Comparison of ENCODE assay signal across 13 cellular contexts in the genomic region with DNA sequence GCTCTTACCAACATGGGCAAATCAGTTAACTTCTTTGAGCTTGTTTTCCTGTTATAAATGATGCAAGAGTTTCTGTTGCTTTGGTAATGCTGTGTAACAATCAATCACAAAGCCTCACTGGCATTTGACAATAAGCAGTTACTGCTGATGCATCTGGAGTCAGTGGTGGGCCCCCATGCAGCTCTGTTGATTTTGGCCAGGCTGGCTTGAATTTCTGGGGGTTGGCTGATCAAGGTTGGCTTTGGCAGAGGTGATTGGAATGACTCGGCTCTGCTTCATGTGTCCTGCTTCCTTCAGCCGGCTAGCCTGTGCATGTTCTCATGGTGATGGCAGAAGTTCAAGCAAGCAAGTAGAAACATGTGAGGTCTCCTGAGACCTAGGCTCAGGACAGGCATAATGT.
DNase-seq lines count a peak whose midpoint lies in the region; ATAC-seq and TF ChIP-seq lines count a peak whose summit lies in the region.
"Had no signal": no experiment of that assay in that cellular context is flagged by ENCODE, and none has a peak within 500 bp of the region (broad histone marks: within the 10 kb centered on the region; RNA-seq: fewer than 3 reads in every experiment).

No MANE protein-coding gene starts in this region.

- WGBS in ovary, 3 donors, result 72 to 82% (median 73%) methylated on average over 2 of the region's 2 CpGs

- no peak overlapping the region for H3K27ac ChIP-seq in ovary
- H3K27ac ChIP-seq: SJCRH30, upper lobe of left lung had no signal

- no peak for TF ChIP-seq POLR2A in ovary (IDR thresholded peaks at IDR 0.05)

- no peaks in the 10 kb centered on the region for H3K4me1 ChIP-seq in ovary (ENCODE audit: insufficient read depth)
- H3K4me1 ChIP-seq: SJCRH30, upper lobe of left lung had no signal

- H3K9me3 ChIP-seq in ovary, result no peaks in the 10 kb centered on the region
- H3K9me3 ChIP-seq: SJCRH30, upper lobe of left lung had no signal

- H3K36me3 ChIP-seq in ovary, result no peaks in the 10 kb centered on the region
- H3K36me3 ChIP-seq: SJCRH30, upper lobe of left lung had no signal

- no peak for ATAC-seq in HG02938 (IDR thresholded peaks at IDR 0.05; ENCODE audit: unreplicated experiment)
- ATAC-seq: activated T-cell treated with anti-CD3 and anti-CD28 coated beads, Interleukin-2, amount 50 U/mL, for 72 hours had no signal

- in situ Hi-C loops in astrocyte of the spinal cord (cut with HindIII; ENCODE audit: low sequenced_read_pairs), result no loop called here

- no peak for TF ChIP-seq EP300 in ovary (IDR thresholded peaks at IDR 0.05)

- H3K4me3 ChIP-seq in astrocyte of the spinal cord (ENCODE audit: low read depth, low read length) (no peak overlapping the region), ovary (no peak overlapping the region)
- H3K4me3 ChIP-seq: SJCRH30, upper lobe of left lung had no signal

- no peak for TF ChIP-seq CTCF in astrocyte of the spinal cord (IDR thresholded peaks at IDR 0.05; ENCODE audit: low read depth, low read length)
- TF ChIP-seq CTCF in ovary (IDR thresholded peaks at IDR 0.05), result no peak

- no peaks in the 10 kb centered on the region for H3K27me3 ChIP-seq in ovary
- H3K27me3 ChIP-seq: SJCRH30, upper lobe of left lung had no signal

- intact Hi-C loops in ovary (cut with DNase I), result no loop called here

- DNase-seq in A172 (ENCODE audit: low spot score), result peak; percentile 19
- peak; percentile 56 for DNase-seq in HS-5 (ENCODE audit: low read depth)
- DNase-seq in astrocyte of the spinal cord (ENCODE audit: low read depth, low spot score), result peak; percentile 83
- DNase-seq in glomerular visceral epithelial cell (ENCODE audit: extremely low spot score), result peak; percentile 52
- DNase-seq in ovary, result no peak
- DNase-seq in NOMO-1 treated with DMSO at 0.1 percent for 48 hours (lab: John Stamatoyannopoulos, UW; ENCODE audit: unreplicated experiment), result no peak
- DNase-seq in LoVo (ENCODE audit: low spot score), result no peak
- DNase-seq: activated T-cell treated with anti-CD3 and anti-CD28 coated beads, Interleukin-2, amount 50 U/mL, for 72 hours; DMS53; NCI-H345; SJCRH30; upper lobe of left lung had no signal

Comparison
In these comparisons a context has a peak if more than half of its experiments do, and no peak if none do; other contexts are left out.
1. DNase-seq: peak in A172 (single experiment), HS-5 (single experiment), astrocyte of the spinal cord (single experiment) and glomerular visceral epithelial cell (single experiment); none in ovary (0 of 5), NOMO-1 treated with DMSO at 0.1 percent for 48 hours (single experiment) and LoVo (single experiment).